In the genomic region with DNA sequence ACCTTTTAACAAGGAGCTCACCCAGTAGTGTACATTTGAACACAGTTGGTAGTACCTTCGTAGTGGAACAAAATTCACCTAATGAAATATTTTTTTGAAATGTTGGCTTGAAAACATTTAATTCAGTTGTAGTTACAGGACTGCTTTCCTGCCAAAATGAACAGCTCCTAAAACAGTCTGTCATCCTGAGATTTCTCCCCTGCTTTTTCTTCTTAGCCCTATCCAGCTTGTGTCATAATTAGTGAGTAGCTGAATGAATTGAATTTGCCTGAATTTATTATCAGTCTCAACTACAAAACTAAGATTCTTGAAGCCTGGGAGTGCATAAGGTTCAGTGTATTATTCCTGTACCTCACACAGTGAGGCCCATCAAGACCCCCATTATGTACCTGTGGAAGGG, we compare ENCODE assay signal across 22 cellular contexts.
"Had no signal": no experiment of that assay in that cellular context is flagged by ENCODE, and none has a peak within 500 bp of the region (broad histone marks: within the 10 kb centered on the region; RNA-seq: fewer than 3 reads in every experiment).

No MANE protein-coding gene starts in this region.

- H3K36me3 Mint-ChIP-seq: mesothelial cell of epicardium; naive thymus-derived CD4-positive, alpha-beta T cell had no signal

- H3K27me3 ChIP-seq: spleen, suprapubic skin, transverse colon, upper lobe of right lung, uterus had no signal

- H3K4me3 ChIP-seq: mucosa of descending colon, psoas muscle, skin epidermis, spleen, suprapubic skin, transverse colon, upper lobe of right lung, uterus had no signal

- ATAC-seq: effector memory CD8-positive, alpha-beta T cell; left lobe of liver; mucosa of descending colon; naive thymus-derived CD4-positive, alpha-beta T cell; stimulated activated naive CD8-positive, alpha-beta T cell treated with anti-CD3 and anti-CD28 coated beads, Interleukin-15, amount 100 ng/mL, for 72 hours had no signal

- H3K36me3 ChIP-seq: spleen, suprapubic skin, transverse colon, upper lobe of right lung, uterus had no signal

- H3K27ac ChIP-seq: psoas muscle, skin epidermis, spleen, suprapubic skin, transverse colon, upper lobe of right lung, uterus had no signal

- H3K27ac Mint-ChIP-seq: effector memory CD8-positive, alpha-beta T cell; mesothelial cell of epicardium; naive thymus-derived CD4-positive, alpha-beta T cell; nephron; stimulated activated naive CD8-positive, alpha-beta T cell treated with anti-CD3 and anti-CD28 coated beads, Interleukin-15, amount 100 ng/mL, for 72 hours had no signal

- H3K4me1 ChIP-seq: psoas muscle, spleen, suprapubic skin, transverse colon, upper lobe of right lung, uterus had no signal

- H3K27me3 Mint-ChIP-seq: effector memory CD8-positive, alpha-beta T cell; stimulated activated naive CD8-positive, alpha-beta T cell treated with anti-CD3 and anti-CD28 coated beads, Interleukin-15, amount 100 ng/mL, for 72 hours had no signal

- DNase-seq: cortex of kidney; effector memory CD8-positive, alpha-beta T cell; erythroblast; head of caudate nucleus; kidney; mucosa of descending colon; naive thymus-derived CD4-positive, alpha-beta T cell; nucleus accumbens; psoas muscle; right cardiac atrium; spleen; stimulated activated CD8-positive, alpha-beta memory T cell treated with anti-CD3 and anti-CD28 coated beads, Interleukin-4, amount 100 ng/mL, for 48 hours; stimulated activated naive CD4-positive, alpha-beta T cell; stimulated activated naive CD8-positive, alpha-beta T cell treated with anti-CD3 and anti-CD28 coated beads, Interleukin-15, amount 100 ng/mL, for 72 hours; transverse colon; upper lobe of right lung; uterus had no signal

- H3K4me1 Mint-ChIP-seq: mesothelial cell of epicardium; naive thymus-derived CD4-positive, alpha-beta T cell; stimulated activated naive CD8-positive, alpha-beta T cell treated with anti-CD3 and anti-CD28 coated beads, Interleukin-15, amount 100 ng/mL, for 72 hours had no signal

- H3K9me3 ChIP-seq: mucosa of descending colon, psoas muscle, spleen, suprapubic skin, transverse colon, upper lobe of right lung, uterus had no signal

- H3K9me3 Mint-ChIP-seq: effector memory CD8-positive, alpha-beta T cell; mesothelial cell of epicardium; naive thymus-derived CD4-positive, alpha-beta T cell; nephron; stimulated activated naive CD8-positive, alpha-beta T cell treated with anti-CD3 and anti-CD28 coated beads, Interleukin-15, amount 100 ng/mL, for 72 hours had no signal

- H3K4me3 Mint-ChIP-seq: effector memory CD8-positive, alpha-beta T cell; mesothelial cell of epicardium; naive thymus-derived CD4-positive, alpha-beta T cell; nephron; stimulated activated naive CD8-positive, alpha-beta T cell treated with anti-CD3 and anti-CD28 coated beads, Interleukin-15, amount 100 ng/mL, for 72 hours had no signal
